8 cellular contexts compared by ENCODE assay signal in the genomic region with DNA sequence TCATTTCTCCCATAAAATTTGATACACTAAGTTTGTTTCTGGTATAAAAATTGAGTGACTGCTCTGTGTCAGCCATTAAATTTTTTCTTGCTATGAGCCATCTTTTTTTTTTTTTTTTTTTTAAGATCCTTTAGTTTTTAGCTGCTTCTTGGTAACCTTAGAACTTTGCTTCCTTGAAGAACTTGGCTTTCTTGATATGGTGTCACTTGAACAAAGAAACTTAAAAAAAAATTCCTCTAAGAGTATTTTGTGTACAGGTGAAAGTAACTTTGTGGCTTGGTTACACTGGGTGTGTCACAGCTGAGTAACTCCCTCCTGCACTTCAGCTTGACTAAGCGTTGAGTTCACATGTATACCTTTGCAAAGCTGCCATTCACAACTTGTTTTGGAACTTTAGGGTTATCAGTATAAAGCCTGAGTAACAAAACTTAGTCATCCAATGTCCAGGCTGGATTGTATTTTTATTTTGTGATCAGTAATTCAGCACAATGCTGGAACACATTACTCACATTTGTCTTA. TPM values are rescaled to one million over a fixed set of nuclear protein-coding genes. Genes with fewer than 3 reads are reported as not detected.
DNase-seq lines count a peak whose midpoint lies in the region; ATAC-seq and TF ChIP-seq lines count a peak whose summit lies in the region.

No MANE protein-coding gene starts in this region.

- no peaks in the 10 kb centered on the region for H3K9me3 ChIP-seq in Caco-2
- H3K9me3 ChIP-seq in liver (ENCODE audit: control insufficient read depth in 4 of 4, low read length in 3 of 4) = no peaks in the 10 kb centered on the region
- no peaks in the 10 kb centered on the region for H3K9me3 ChIP-seq in tibial nerve

- H3K27ac ChIP-seq in liver (ENCODE audit: low read depth in 1 of 2, low read length in 2 of 2) = peak overlapping the region; percentile 96 to 98
- peak overlapping the region; percentile 90 to 99 (median 98) for H3K27ac ChIP-seq in tibial nerve

- intact Hi-C loops in Caco-2 (cut with micrococcal nuclease; ENCODE audit: unreplicated experiment) = no loop called here

- WGBS in liver = 17% methylated on average over 1 of the region's 1 CpG
- WGBS in tibial nerve, 2 donors = 44 to 57% methylated on average over 1 of the region's 1 CpG

- H3K4me3 ChIP-seq in Caco-2 (ENCODE audit: low read depth, low read length) (no peak overlapping the region), LNCaP clone FGC (ENCODE audit: low read depth, low read length) (peak overlapping the region; percentile 61), liver (ENCODE audit: low read depth in 1 of 3, low read length in 3 of 3) (peak overlapping the region in 1 of 3 donors; percentile 7), tibial nerve (peak overlapping the region in 1 of 4 donors; percentile 14)

- TF ChIP-seq RAD21 in liver (IDR thresholded peaks at IDR 0.05) = no peak

- peak; percentile 37 for ATAC-seq in GM21381 (IDR thresholded peaks at IDR 0.05; ENCODE audit: unreplicated experiment)
- ATAC-seq in activated naive CD8-positive, alpha-beta T cell treated with anti-CD3 and anti-CD28 coated beads, Interleukin-2, amount 50 U/mL, for 24 hours = peak; percentile 76

- H3K27me3 Mint-ChIP-seq in Caco-2 (ENCODE audit: insufficient read depth, unreplicated experiment) = no peaks in the 10 kb centered on the region
- H3K27me3 Mint-ChIP-seq in activated naive CD8-positive, alpha-beta T cell treated with anti-CD3 and anti-CD28 coated beads, Interleukin-2, amount 50 U/mL, for 24 hours = no peaks in the 10 kb centered on the region

- H3K4me1 Mint-ChIP-seq in Caco-2 (ENCODE audit: low read depth, unreplicated experiment) = peaks cover 59% of the 10 kb centered on the region
- peaks cover 78% of the 10 kb centered on the region for H3K4me1 Mint-ChIP-seq in activated naive CD8-positive, alpha-beta T cell treated with anti-CD3 and anti-CD28 coated beads, Interleukin-2, amount 50 U/mL, for 24 hours

- peaks cover 86% of the 10 kb centered on the region for H3K36me3 Mint-ChIP-seq in Caco-2 (ENCODE audit: insufficient read depth, unreplicated experiment)
- peaks cover 62% of the 10 kb centered on the region for H3K36me3 Mint-ChIP-seq in activated naive CD8-positive, alpha-beta T cell treated with anti-CD3 and anti-CD28 coated beads, Interleukin-2, amount 50 U/mL, for 24 hours (ENCODE audit: low read depth)

- H3K4me1 ChIP-seq in Caco-2 (peaks cover 62% of the 10 kb centered on the region), liver (ENCODE audit: control insufficient read depth in 4 of 4, insufficient read depth in 4 of 4, low read length in 3 of 4) (peaks cover 15 to 45% (median 31%) of the 10 kb centered on the region in 4 donors), tibial nerve (peaks cover 0 to 85% (median 72%) of the 10 kb centered on the region in 4 donors)

- POLR2A ChIA-PET in Caco-2 (lab: Charles Lee) = no interaction called here

- no TSS peak for BruUV-seq in Caco-2 (replicated peaks; lab: Mats Ljungman, UMichigan)

- H3K9ac ChIP-seq in liver (ENCODE audit: low read depth in 1 of 2, low read length in 2 of 2) = peak overlapping the region; percentile 39 to 100

- TF ChIP-seq EP300 in tibial nerve (IDR thresholded peaks at IDR 0.05) = no peak

- no peak for TF ChIP-seq POLR2A in tibial nerve (IDR thresholded peaks at IDR 0.05)

- peak overlapping the region; percentile 63 for H3K27ac Mint-ChIP-seq in Caco-2 (ENCODE audit: unreplicated experiment)
- H3K27ac Mint-ChIP-seq in activated naive CD8-positive, alpha-beta T cell treated with anti-CD3 and anti-CD28 coated beads, Interleukin-2, amount 50 U/mL, for 24 hours = peak overlapping the region; percentile 99

- no peaks in the 10 kb centered on the region for H3K36me3 ChIP-seq in Caco-2 (ENCODE audit: control insufficient read depth, insufficient read depth, low read length)
- H3K36me3 ChIP-seq in liver (ENCODE audit: control insufficient read depth in 4 of 4, insufficient read depth in 3 of 4, low read depth in 1 of 4, low read length in 3 of 4) = no peaks in the 10 kb centered on the region
- H3K36me3 ChIP-seq in tibial nerve = no peaks in the 10 kb centered on the region

- no peaks in the 10 kb centered on the region for H3K9me3 Mint-ChIP-seq in Caco-2 (ENCODE audit: unreplicated experiment)
- no peaks in the 10 kb centered on the region for H3K9me3 Mint-ChIP-seq in activated naive CD8-positive, alpha-beta T cell treated with anti-CD3 and anti-CD28 coated beads, Interleukin-2, amount 50 U/mL, for 24 hours

- no peak for DNase-seq in Caco-2
- no peak for DNase-seq in LNCaP clone FGC (ENCODE audit: low read depth)
- DNase-seq in activated naive CD8-positive, alpha-beta T cell treated with anti-CD3 and anti-CD28 coated beads, Interleukin-2, amount 50 U/mL, for 24 hours = no peak
- no peak for DNase-seq in tibial nerve (ENCODE audit: low spot score in 2 of 2)
- DNase-seq in NCI-H2171 treated with DMSO at 0.1 percent for 48 hours (lab: John Stamatoyannopoulos, UW) = no peak
- no peak for DNase-seq in Ammon's horn (ENCODE audit: low spot score)

- TF ChIP-seq CTCF in Caco-2 (IDR thresholded peaks at IDR 0.05; ENCODE audit: insufficient read depth in 1 of 2, low read depth in 1 of 2, low read length in 1 of 2, severe bottlenecking in 1 of 2, unreplicated experiment in 1 of 2) (no peak), LNCaP clone FGC (IDR thresholded peaks at IDR 0.05; ENCODE audit: control insufficient read depth, extremely low read depth, insufficient read depth) (no peak), liver (IDR thresholded peaks at IDR 0.05; ENCODE audit: low read depth, low read length, missing input control) (no peak), tibial nerve (IDR thresholded peaks at IDR 0.05) (no peak)

- H3K27me3 ChIP-seq in Caco-2 (replicated peaks; ENCODE audit: control insufficient read depth, insufficient read depth, low read length) = no peaks in the 10 kb centered on the region
- H3K27me3 ChIP-seq in liver (ENCODE audit: control insufficient read depth in 4 of 4, insufficient read depth in 4 of 4, low read length in 3 of 4) = no peaks in the 10 kb centered on the region
- no peaks in the 10 kb centered on the region for H3K27me3 ChIP-seq in tibial nerve

- H3K4me3 Mint-ChIP-seq in Caco-2 (ENCODE audit: unreplicated experiment) = no peak overlapping the region
- H3K4me3 Mint-ChIP-seq in activated naive CD8-positive, alpha-beta T cell treated with anti-CD3 and anti-CD28 coated beads, Interleukin-2, amount 50 U/mL, for 24 hours = peak overlapping the region; percentile 90

- CTCF ChIA-PET in Caco-2 (lab: Charles Lee) = no interaction called here

TF ChIP-seq in liver, 16 proteins besides CTCF, POLR2A, EP300 and RAD21:
- TF ChIP-seq SP1 (IDR thresholded peaks at IDR 0.05) = no peak
- peak; percentile 77 for TF ChIP-seq YY1 (IDR thresholded peaks at IDR 0.05)
- no peak for TF ChIP-seq HNF4G (IDR thresholded peaks at IDR 0.05)
- TF ChIP-seq, protein P1, sequence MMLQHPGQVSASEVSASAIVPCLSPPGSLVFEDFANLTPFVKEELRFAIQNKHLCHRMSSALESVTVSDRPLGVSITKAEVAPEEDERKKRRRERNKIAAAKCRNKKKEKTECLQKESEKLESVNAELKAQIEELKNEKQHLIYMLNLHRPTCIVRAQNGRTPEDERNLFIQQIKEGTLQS (IDR thresholded peaks at IDR 0.05) = no peak
- TF ChIP-seq JUND (IDR thresholded peaks at IDR 0.05) = no peak
- TF ChIP-seq HNF4A (conservative IDR thresholded peaks at IDR 0.05) = no peak

RNA-seq across cellular contexts. Expression of a gene that starts 6.5 kb away (rescaled TPM):
- total RNA-seq in Caco-2 (2022) (85.0 and 108 TPM in 2 replicates), liver (10 to 100 TPM; 70.5 to 90.2 TPM), tibial nerve (100 to 1,000 TPM in 2 of 4 donors, 10 to 100 TPM in 2; 96.5 to 133 (median 102) TPM)
- 10 to 100 TPM; 13.9 to 28.3 TPM for polyA plus RNA-seq in liver
